ENCODE assay signal across 2 cellular contexts in the genomic region with DNA sequence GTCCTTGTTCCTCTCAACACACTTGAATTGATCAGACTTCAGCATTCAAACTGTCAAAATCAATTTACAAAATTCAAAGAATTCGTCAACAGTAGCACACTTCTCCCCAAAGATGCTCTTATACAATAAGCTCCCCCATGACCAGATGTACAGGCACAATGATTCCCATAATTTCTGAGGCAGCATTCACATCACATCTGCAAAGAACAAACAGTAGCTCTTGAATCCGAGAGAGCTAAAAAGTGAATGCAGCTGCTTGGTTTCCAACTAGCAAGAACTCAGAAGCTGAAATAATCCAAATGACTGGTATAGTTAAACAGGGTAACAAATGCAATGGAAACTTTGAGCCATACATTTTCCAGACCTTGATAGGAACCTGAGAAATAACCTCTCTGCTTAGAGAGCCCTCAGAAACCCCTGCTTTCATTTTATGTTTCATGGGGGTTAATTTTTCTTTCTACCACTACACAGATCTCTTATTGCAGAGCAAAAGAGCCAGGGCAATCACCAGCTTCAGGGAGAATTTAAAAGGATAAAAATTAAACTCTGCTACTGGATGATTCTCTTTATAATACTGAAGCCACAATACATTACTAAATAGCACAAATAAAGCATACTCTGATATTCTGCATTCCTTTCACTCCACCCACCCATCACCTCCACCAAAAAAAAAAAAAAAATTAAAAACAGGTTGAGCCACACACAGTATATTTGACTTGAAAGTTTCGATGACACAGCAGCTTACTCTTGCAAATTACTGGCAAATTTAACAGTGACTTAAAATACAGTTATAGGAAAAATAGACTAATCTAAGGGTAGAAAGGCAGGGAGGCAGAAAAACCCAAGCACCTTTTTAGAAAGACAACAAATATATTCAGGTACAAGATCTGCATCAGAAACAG.
TF ChIP-seq lines count a peak whose summit lies in the region.

No MANE protein-coding gene starts in this region.

TF ChIP-seq in K562, 482 proteins besides CTCF, POLR2A, EP300 and RAD21:
- TF ChIP-seq ZNF316 (IDR thresholded peaks at IDR 0.05) (0 out of 2 replicates have a peak, but pooled peaks have one; percentile 5), ZNF23 (CRISPR knock-in tag; IDR thresholded peaks at IDR 0.05) (no peak)

TF ChIP-seq in GM23338, 12 proteins besides CTCF, POLR2A, EP300 and RAD21:
- no peak for TF ChIP-seq ZNF114 (CRISPR knock-in tag; IDR thresholded peaks at IDR 0.05)
- no peak for TF ChIP-seq EZH2 (IDR thresholded peaks at IDR 0.05; ENCODE audit: low read depth, unreplicated experiment)
- no peak for TF ChIP-seq EZH2phosphoT487 (IDR thresholded peaks at IDR 0.05; ENCODE audit: unreplicated experiment)
- no peak for TF ChIP-seq ZNF331 (CRISPR knock-in tag; IDR thresholded peaks at IDR 0.05; ENCODE audit: low read depth)
- TF ChIP-seq POLR2AphosphoS5 (IDR thresholded peaks at IDR 0.05; ENCODE audit: low read depth), result no peak
- TF ChIP-seq, protein P1, sequence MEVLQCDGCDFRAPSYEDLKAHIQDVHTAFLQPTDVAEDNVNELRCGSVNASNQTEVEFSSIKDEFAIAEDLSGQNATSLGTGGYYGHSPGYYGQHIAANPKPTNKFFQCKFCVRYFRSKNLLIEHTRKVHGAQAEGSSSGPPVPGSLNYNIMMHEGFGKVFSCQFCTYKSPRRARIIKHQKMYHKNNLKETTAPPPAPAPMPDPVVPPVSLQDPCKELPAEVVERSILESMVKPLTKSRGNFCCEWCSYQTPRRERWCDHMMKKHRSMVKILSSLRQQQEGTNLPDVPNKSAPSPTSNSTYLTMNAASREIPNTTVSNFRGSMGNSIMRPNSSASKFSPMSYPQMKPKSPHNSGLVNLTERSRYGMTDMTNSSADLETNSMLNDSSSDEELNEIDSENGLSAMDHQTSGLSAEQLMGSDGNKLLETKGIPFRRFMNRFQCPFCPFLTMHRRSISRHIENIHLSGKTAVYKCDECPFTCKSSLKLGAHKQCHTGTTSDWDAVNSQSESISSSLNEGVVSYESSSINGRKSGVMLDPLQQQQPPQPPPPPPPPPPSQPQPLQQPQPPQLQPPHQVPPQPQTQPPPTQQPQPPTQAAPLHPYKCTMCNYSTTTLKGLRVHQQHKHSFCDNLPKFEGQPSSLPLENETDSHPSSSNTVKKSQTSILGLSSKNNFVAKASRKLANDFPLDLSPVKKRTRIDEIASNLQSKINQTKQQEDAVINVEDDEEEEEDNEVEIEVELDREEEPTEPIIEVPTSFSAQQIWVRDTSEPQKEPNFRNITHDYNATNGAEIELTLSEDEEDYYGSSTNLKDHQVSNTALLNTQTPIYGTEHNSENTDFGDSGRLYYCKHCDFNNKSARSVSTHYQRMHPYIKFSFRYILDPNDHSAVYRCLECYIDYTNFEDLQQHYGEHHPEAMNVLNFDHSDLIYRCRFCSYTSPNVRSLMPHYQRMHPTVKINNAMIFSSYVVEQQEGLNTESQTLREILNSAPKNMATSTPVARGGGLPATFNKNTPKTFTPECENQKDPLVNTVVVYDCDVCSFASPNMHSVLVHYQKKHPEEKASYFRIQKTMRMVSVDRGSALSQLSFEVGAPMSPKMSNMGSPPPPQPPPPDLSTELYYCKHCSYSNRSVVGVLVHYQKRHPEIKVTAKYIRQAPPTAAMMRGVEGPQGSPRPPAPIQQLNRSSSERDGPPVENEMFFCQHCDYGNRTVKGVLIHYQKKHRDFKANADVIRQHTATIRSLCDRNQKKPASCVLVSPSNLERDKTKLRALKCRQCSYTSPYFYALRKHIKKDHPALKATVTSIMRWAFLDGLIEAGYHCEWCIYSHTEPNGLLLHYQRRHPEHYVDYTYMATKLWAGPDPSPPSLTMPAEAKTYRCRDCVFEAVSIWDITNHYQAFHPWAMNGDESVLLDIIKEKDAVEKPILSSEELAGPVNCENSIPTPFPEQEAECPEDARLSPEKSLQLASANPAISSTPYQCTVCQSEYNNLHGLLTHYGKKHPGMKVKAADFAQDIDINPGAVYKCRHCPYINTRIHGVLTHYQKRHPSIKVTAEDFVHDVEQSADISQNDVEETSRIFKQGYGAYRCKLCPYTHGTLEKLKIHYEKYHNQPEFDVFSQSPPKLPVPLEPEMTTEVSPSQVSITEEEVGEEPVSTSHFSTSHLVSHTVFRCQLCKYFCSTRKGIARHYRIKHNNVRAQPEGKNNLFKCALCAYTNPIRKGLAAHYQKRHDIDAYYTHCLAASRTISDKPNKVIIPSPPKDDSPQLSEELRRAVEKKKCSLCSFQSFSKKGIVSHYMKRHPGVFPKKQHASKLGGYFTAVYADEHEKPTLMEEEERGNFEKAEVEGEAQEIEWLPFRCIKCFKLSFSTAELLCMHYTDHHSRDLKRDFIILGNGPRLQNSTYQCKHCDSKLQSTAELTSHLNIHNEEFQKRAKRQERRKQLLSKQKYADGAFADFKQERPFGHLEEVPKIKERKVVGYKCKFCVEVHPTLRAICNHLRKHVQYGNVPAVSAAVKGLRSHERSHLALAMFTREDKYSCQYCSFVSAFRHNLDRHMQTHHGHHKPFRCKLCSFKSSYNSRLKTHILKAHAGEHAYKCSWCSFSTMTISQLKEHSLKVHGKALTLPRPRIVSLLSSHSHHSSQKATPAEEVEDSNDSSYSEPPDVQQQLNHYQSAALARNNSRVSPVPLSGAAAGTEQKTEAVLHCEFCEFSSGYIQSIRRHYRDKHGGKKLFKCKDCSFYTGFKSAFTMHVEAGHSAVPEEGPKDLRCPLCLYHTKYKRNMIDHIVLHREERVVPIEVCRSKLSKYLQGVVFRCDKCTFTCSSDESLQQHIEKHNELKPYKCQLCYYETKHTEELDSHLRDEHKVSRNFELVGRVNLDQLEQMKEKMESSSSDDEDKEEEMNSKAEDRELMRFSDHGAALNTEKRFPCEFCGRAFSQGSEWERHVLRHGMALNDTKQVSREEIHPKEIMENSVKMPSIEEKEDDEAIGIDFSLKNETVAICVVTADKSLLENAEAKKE (CRISPR knock-in tag; IDR thresholded peaks at IDR 0.05), result no peak
- TF ChIP-seq, protein P2, sequence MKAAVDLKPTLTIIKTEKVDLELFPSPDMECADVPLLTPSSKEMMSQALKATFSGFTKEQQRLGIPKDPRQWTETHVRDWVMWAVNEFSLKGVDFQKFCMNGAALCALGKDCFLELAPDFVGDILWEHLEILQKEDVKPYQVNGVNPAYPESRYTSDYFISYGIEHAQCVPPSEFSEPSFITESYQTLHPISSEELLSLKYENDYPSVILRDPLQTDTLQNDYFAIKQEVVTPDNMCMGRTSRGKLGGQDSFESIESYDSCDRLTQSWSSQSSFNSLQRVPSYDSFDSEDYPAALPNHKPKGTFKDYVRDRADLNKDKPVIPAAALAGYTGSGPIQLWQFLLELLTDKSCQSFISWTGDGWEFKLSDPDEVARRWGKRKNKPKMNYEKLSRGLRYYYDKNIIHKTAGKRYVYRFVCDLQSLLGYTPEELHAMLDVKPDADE (IDR thresholded peaks at IDR 0.05), result no peak
- no peak for TF ChIP-seq NANOG (IDR thresholded peaks at IDR 0.05; ENCODE audit: borderline replicate concordance)
- TF ChIP-seq CREB1 (CRISPR knock-in tag; IDR thresholded peaks at IDR 0.05; ENCODE audit: low read depth), result no peak
- no peak for TF ChIP-seq STAT1 (IDR thresholded peaks at IDR 0.05; ENCODE audit: unreplicated experiment)
- TF ChIP-seq, protein P3, sequence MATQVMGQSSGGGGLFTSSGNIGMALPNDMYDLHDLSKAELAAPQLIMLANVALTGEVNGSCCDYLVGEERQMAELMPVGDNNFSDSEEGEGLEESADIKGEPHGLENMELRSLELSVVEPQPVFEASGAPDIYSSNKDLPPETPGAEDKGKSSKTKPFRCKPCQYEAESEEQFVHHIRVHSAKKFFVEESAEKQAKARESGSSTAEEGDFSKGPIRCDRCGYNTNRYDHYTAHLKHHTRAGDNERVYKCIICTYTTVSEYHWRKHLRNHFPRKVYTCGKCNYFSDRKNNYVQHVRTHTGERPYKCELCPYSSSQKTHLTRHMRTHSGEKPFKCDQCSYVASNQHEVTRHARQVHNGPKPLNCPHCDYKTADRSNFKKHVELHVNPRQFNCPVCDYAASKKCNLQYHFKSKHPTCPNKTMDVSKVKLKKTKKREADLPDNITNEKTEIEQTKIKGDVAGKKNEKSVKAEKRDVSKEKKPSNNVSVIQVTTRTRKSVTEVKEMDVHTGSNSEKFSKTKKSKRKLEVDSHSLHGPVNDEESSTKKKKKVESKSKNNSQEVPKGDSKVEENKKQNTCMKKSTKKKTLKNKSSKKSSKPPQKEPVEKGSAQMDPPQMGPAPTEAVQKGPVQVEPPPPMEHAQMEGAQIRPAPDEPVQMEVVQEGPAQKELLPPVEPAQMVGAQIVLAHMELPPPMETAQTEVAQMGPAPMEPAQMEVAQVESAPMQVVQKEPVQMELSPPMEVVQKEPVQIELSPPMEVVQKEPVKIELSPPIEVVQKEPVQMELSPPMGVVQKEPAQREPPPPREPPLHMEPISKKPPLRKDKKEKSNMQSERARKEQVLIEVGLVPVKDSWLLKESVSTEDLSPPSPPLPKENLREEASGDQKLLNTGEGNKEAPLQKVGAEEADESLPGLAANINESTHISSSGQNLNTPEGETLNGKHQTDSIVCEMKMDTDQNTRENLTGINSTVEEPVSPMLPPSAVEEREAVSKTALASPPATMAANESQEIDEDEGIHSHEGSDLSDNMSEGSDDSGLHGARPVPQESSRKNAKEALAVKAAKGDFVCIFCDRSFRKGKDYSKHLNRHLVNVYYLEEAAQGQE (IDR thresholded peaks at IDR 0.05; ENCODE audit: unreplicated experiment), result no peak
- TF ChIP-seq JUNB (IDR thresholded peaks at IDR 0.05; ENCODE audit: unreplicated experiment), result no peak
